ENCODE assay signal across 21 cellular contexts in genomic region chr4:66633472-66633871, GRCh38.
DNase-seq lines count a peak whose midpoint lies in the region; ATAC-seq, FAIRE-seq and TF ChIP-seq lines count a peak whose summit lies in the region.
"Had no signal": no experiment of that assay in that cellular context is flagged by ENCODE, and none has a peak within 500 bp of the region (broad histone marks: within the 10 kb centered on the region; RNA-seq: fewer than 3 reads in every experiment).

No MANE protein-coding gene starts in this region.

- ATAC-seq in GM19023 (IDR thresholded peaks at IDR 0.05; ENCODE audit: unreplicated experiment), result no peak
- ATAC-seq: Panc1 had no signal

- TF ChIP-seq CTCF in AG09309 (IDR thresholded peaks at IDR 0.05; ENCODE audit: control insufficient read depth, insufficient read depth, low read depth, low read length, missing control alignments), result no peak

- FAIRE-seq in HTR-8/SVneo (lab: Jason Lieb, UNC), result no peak

- DNase-seq in AG09309 (ENCODE audit: low read depth) (peak; percentile 4), LHCN-M2 (ENCODE audit: low read depth) (peak; percentile 44), fibroblast of gingiva (ENCODE audit: low read depth) (peak; percentile 11), skeletal muscle cell (ENCODE audit: low read depth) (peak; percentile 17), AML-193 (lab: John Stamatoyannopoulos, UW) (no peak), HTR-8/SVneo (ENCODE audit: insufficient read length, low spot score) (no peak)
- DNase-seq: C1 segment of cervical spinal cord; CD4-positive, alpha-beta memory T cell; COR-L47; GM23248; H9; KBM-7; MM.1S; NCI-H1417; NCI-H1694; NCI-H2029 treated with DMSO at 0.1 percent for 48 hours; NCI-H510A; NCI-H69; SHP77 had no signal

- no peak overlapping the region for H3K4me3 ChIP-seq in AG09309 (ENCODE audit: control insufficient read depth, low read depth, low read length)
- H3K4me3 ChIP-seq in skeletal muscle cell (ENCODE audit: low read depth, low read length), result no peak overlapping the region
- H3K4me3 ChIP-seq: GM23248 had no signal

Comparison
In these comparisons a context has a peak if more than half of its experiments do, and no peak if none do; other contexts are left out.
1. DNase-seq: peak in AG09309 (single experiment), LHCN-M2 (single experiment), fibroblast of gingiva (single experiment) and skeletal muscle cell (single experiment); none in AML-193 (0 of 2) and HTR-8/SVneo (single experiment).